ENCODE assay signal across 18 cellular contexts in genomic region chr20:48275737-48276342, GRCh38.
DNase-seq lines count a peak whose midpoint lies in the region; FAIRE-seq and TF ChIP-seq lines count a peak whose summit lies in the region.
"Had no signal": no experiment of that assay in that cellular context is flagged by ENCODE, and none has a peak within 500 bp of the region (broad histone marks: within the 10 kb centered on the region; RNA-seq: fewer than 3 reads in every experiment).

No MANE protein-coding gene starts in this region.

- no peak overlapping the region for H2BK5ac ChIP-seq in mesenchymal stem cell (ENCODE audit: low read depth, low read length, poor library complexity, severe bottlenecking)

- peak overlapping the region; percentile 65 for H4K91ac ChIP-seq in mesenchymal stem cell (ENCODE audit: low read length)

- H3K23ac ChIP-seq in mesenchymal stem cell (ENCODE audit: low read length in 2 of 2), result no peak overlapping the region

- H3K4me3 Mint-ChIP-seq in astrocyte (ENCODE audit: unreplicated experiment) (no peak overlapping the region), HFFc6 (no peak overlapping the region)
- H3K4me3 Mint-ChIP-seq: stimulated activated naive CD8-positive, alpha-beta T cell treated with anti-CD3 and anti-CD28 coated beads, Interleukin-15, Interleukin-2, amounts not matched to agents 100 ng/mL and 50 ng/mL, for 24 hours; T-helper 1 cell treated with Interleukin-12 subunit alpha and Interleukin-12 subunit beta and Interleukin-4 antibody, amounts not matched to agents 30 μg/mL and 1 μg/mL, for 36 hours had no signal

- H3K4ac ChIP-seq in mesenchymal stem cell (ENCODE audit: low read depth in 1 of 2, low read length in 2 of 2), result no peak overlapping the region

- DNase-seq in NCI-H187 (lab: John Stamatoyannopoulos, UW) (peak; percentile 53 to 76), astrocyte (ENCODE audit: low read depth) (no peak), mesenchymal stem cell (no peak), GM13976 (ENCODE audit: low spot score) (no peak), CD1c-positive myeloid dendritic cell (ENCODE audit: extremely low spot score) (no peak), HFFc6 (no peak)
- DNase-seq in activated T-cell treated with anti-CD3 and anti-CD28 coated beads, Interleukin-2, amount 50 U/mL, for 1 hour, result no peak
- DNase-seq: activated effector memory CD4-positive, alpha-beta T cell treated with anti-CD3 and anti-CD28 coated beads, Interleukin-2, amount 50 U/mL, for 16 hours; amygdala; GF-D8; Karpas-422; RPMI8226; stimulated activated CD4-positive, alpha-beta T cell treated with anti-CD3 and anti-CD28 coated beads, Interleukin-12 subunit alpha, Interleukin-12 subunit beta, amount 100 ng/mL, for 4 hours had no signal

- H2AFZ ChIP-seq in astrocyte (ENCODE audit: low read depth, low read length), result no peak overlapping the region
- no peak overlapping the region for H2AFZ ChIP-seq in mesenchymal stem cell (ENCODE audit: low read depth, low read length)

- H3K4me3 ChIP-seq in BLaER1 treated with 17β-estradiol and CSF1 and Interleukin-3, amounts not matched to agents 10 nM and 100 nM, result peak overlapping the region in 5 of 10 experiments; percentile 4 to 26 (median 6); a peak in 4 of 20 replicates
- H3K4me3 ChIP-seq in astrocyte (ENCODE audit: insufficient read depth, low read depth, low read length) (no peak overlapping the region), mesenchymal stem cell (ENCODE audit: insufficient read depth in 1 of 2, low read depth in 1 of 2, low read length in 2 of 2) (no peak overlapping the region)

- H3K27ac ChIP-seq in BLaER1 treated with 17β-estradiol and CSF1 and Interleukin-3, amounts not matched to agents 10 nM and 100 nM, result peak overlapping the region in 10 of 11 experiments; percentile 66 to 99 (median 97); a peak in 20 of 22 replicates
- H3K27ac ChIP-seq in astrocyte (ENCODE audit: low read depth, low read length) (no peak overlapping the region), mesenchymal stem cell (ENCODE audit: low read length, poor library complexity, severe bottlenecking) (no peak overlapping the region)
- H3K27ac ChIP-seq: HL-60 had no signal

- WGBS in mesenchymal stem cell, result 59% methylated on average over 5 of the region's 5 CpGs

- H3K9me3 ChIP-seq in BLaER1 treated with 17β-estradiol and CSF1 and Interleukin-3, amounts not matched to agents 10 nM and 100 nM (replicated peaks in 1 of 11), result peaks cover 6 to 18% (median 17%) of the 10 kb centered on the region in 11 experiments; a peak in 21 of 22 replicates
- no peaks in the 10 kb centered on the region for H3K9me3 ChIP-seq in astrocyte (ENCODE audit: insufficient read depth, low read depth, low read length)
- no peaks in the 10 kb centered on the region for H3K9me3 ChIP-seq in mesenchymal stem cell (ENCODE audit: control insufficient read depth, low read length)

- in situ Hi-C loops in GM13976 (cut with MboI; ENCODE audit: low sequenced_read_pairs, unreplicated experiment), result no loop called here

- H3K27ac Mint-ChIP-seq in astrocyte (ENCODE audit: unreplicated experiment), result peak overlapping the region; percentile 10
- H3K27ac Mint-ChIP-seq in HFFc6, result no peak overlapping the region
- H3K27ac Mint-ChIP-seq: stimulated activated naive CD8-positive, alpha-beta T cell treated with anti-CD3 and anti-CD28 coated beads, Interleukin-15, Interleukin-2, amounts not matched to agents 100 ng/mL and 50 ng/mL, for 24 hours; T-helper 1 cell treated with Interleukin-12 subunit alpha and Interleukin-12 subunit beta and Interleukin-4 antibody, amounts not matched to agents 30 μg/mL and 1 μg/mL, for 36 hours had no signal

- H2AK5ac ChIP-seq in mesenchymal stem cell (ENCODE audit: low read length, severe bottlenecking), result peak overlapping the region; percentile 40

- H2BK120ac ChIP-seq in mesenchymal stem cell (ENCODE audit: low read depth, low read length), result no peak overlapping the region

- no peak for TF ChIP-seq CTCF in astrocyte (IDR thresholded peaks at IDR 0.05; ENCODE audit: insufficient read depth, low read depth, low read length)
- TF ChIP-seq CTCF in GM13976 (IDR thresholded peaks at IDR 0.05; ENCODE audit: borderline replicate concordance, control extremely low read depth, extremely low read depth, insufficient read depth, missing control alignments), result no peak
- TF ChIP-seq CTCF in HFFc6 (IDR thresholded peaks at IDR 0.05), result no peak

- H3K4me1 Mint-ChIP-seq in astrocyte (ENCODE audit: low read depth, unreplicated experiment) (peaks cover 34% of the 10 kb centered on the region), HFFc6 (ENCODE audit: low read depth) (no peaks in the 10 kb centered on the region)

- no peaks in the 10 kb centered on the region for H3K27me3 ChIP-seq in BLaER1 treated with 17β-estradiol and CSF1 and Interleukin-3, amounts not matched to agents 10 nM and 100 nM
- H3K27me3 ChIP-seq in astrocyte (ENCODE audit: insufficient read depth, low read length) (peaks cover 4% of the 10 kb centered on the region), mesenchymal stem cell (ENCODE audit: control insufficient read depth in 1 of 2, insufficient read depth in 1 of 2, low read length in 2 of 2) (peaks cover 48% of the 10 kb centered on the region in 2 experiments)

- peak overlapping the region; percentile 52 to 84 (median 78) for H3K4me2 ChIP-seq in BLaER1 treated with 17β-estradiol and CSF1 and Interleukin-3, amounts not matched to agents 10 nM and 100 nM
- H3K4me2 ChIP-seq in astrocyte (ENCODE audit: low read length) (no peak overlapping the region), mesenchymal stem cell (ENCODE audit: low read length, poor library complexity, severe bottlenecking) (peak overlapping the region; percentile 23)

- no peaks in the 10 kb centered on the region for H4K20me1 ChIP-seq in BLaER1 treated with 17β-estradiol and CSF1 and Interleukin-3, amounts not matched to agents 10 nM and 100 nM
- no peaks in the 10 kb centered on the region for H4K20me1 ChIP-seq in astrocyte (ENCODE audit: insufficient read depth, low read length)

- H3K79me2 ChIP-seq in astrocyte (ENCODE audit: insufficient read depth, low read length), result no peaks in the 10 kb centered on the region

- H2BK12ac ChIP-seq in mesenchymal stem cell (ENCODE audit: low read length in 2 of 2), result no peak overlapping the region

- H3K9ac ChIP-seq in BLaER1 treated with 17β-estradiol and CSF1 and Interleukin-3, amounts not matched to agents 10 nM and 100 nM, result peak overlapping the region in 10 of 11 experiments; percentile 37 to 74 (median 69); a peak in 19 of 22 replicates
- no peak overlapping the region for H3K9ac ChIP-seq in astrocyte (ENCODE audit: low read length)
- no peak overlapping the region for H3K9ac ChIP-seq in mesenchymal stem cell (ENCODE audit: low read length)

- FAIRE-seq in astrocyte (lab: Jason Lieb, UNC), result no peak
- FAIRE-seq: colon had no signal

- H2BK15ac ChIP-seq in mesenchymal stem cell (ENCODE audit: low read depth, poor library complexity, severe bottlenecking), result no peak overlapping the region

- H3K36me3 Mint-ChIP-seq in astrocyte (ENCODE audit: low read depth, unreplicated experiment) (no peaks in the 10 kb centered on the region), HFFc6 (ENCODE audit: low read depth) (no peaks in the 10 kb centered on the region)

- H3K14ac ChIP-seq in mesenchymal stem cell (ENCODE audit: low read length in 2 of 2), result peak overlapping the region in 1 of 2 experiments; percentile 18

- peaks cover 0 to 4% (median 0%) of the 10 kb centered on the region in 11 experiments; a peak in 1 of 22 replicates for H3K36me3 ChIP-seq in BLaER1 treated with 17β-estradiol and CSF1 and Interleukin-3, amounts not matched to agents 10 nM and 100 nM
- H3K36me3 ChIP-seq in astrocyte (ENCODE audit: insufficient read depth, low read length), result no peaks in the 10 kb centered on the region
- H3K36me3 ChIP-seq in mesenchymal stem cell (ENCODE audit: control insufficient read depth in 1 of 2, insufficient read depth in 2 of 2, low read depth in 1 of 2, low read length in 2 of 2), result no peaks in the 10 kb centered on the region

- H4K8ac ChIP-seq in mesenchymal stem cell (ENCODE audit: low read length), result peak overlapping the region; percentile 79

- no peaks in the 10 kb centered on the region for H3K9me3 Mint-ChIP-seq in astrocyte (ENCODE audit: unreplicated experiment)
- no peaks in the 10 kb centered on the region for H3K9me3 Mint-ChIP-seq in HFFc6
- H3K9me3 Mint-ChIP-seq: stimulated activated naive CD8-positive, alpha-beta T cell treated with anti-CD3 and anti-CD28 coated beads, Interleukin-15, Interleukin-2, amounts not matched to agents 100 ng/mL and 50 ng/mL, for 24 hours; T-helper 1 cell treated with Interleukin-12 subunit alpha and Interleukin-12 subunit beta and Interleukin-4 antibody, amounts not matched to agents 30 μg/mL and 1 μg/mL, for 36 hours had no signal

- H3K79me1 ChIP-seq in mesenchymal stem cell (replicated peaks; ENCODE audit: low read length, poor library complexity, severe bottlenecking), result no peaks in the 10 kb centered on the region

- H3K18ac ChIP-seq in mesenchymal stem cell (ENCODE audit: low read depth in 1 of 2, low read length in 2 of 2), result peak overlapping the region in 1 of 2 experiments; percentile 57

- H3K27me3 Mint-ChIP-seq in astrocyte (ENCODE audit: low read depth, unreplicated experiment) (peaks cover 8% of the 10 kb centered on the region), HFFc6 (ENCODE audit: insufficient read depth) (peaks cover 3% of the 10 kb centered on the region; the same call in 1 of the 2 replicates)

- H3K4me1 ChIP-seq in BLaER1 treated with 17β-estradiol and CSF1 and Interleukin-3, amounts not matched to agents 10 nM and 100 nM, result peaks cover 62 to 94% (median 81%) of the 10 kb centered on the region in 10 experiments
- H3K4me1 ChIP-seq in astrocyte (ENCODE audit: insufficient read depth, low read length) (no peaks in the 10 kb centered on the region), mesenchymal stem cell (ENCODE audit: control insufficient read depth, insufficient read depth, low read depth, low read length) (peaks cover 4% of the 10 kb centered on the region)

Comparison
In these comparisons a context has a peak if more than half of its experiments do, and no peak if none do; other contexts are left out.
1. H3K27ac ChIP-seq: peak in BLaER1 treated with 17β-estradiol and CSF1 and Interleukin-3, amounts not matched to agents 10 nM and 100 nM (10 of 11); none in astrocyte (single experiment) and mesenchymal stem cell (single experiment).
2. H3K9ac ChIP-seq: peak in BLaER1 treated with 17β-estradiol and CSF1 and Interleukin-3, amounts not matched to agents 10 nM and 100 nM (10 of 11); none in astrocyte (single experiment) and mesenchymal stem cell (single experiment).
3. DNase-seq: peak in NCI-H187 (2 of 2); none in astrocyte (single experiment), mesenchymal stem cell (single experiment), GM13976 (single experiment), CD1c-positive myeloid dendritic cell (single experiment), activated T-cell treated with anti-CD3 and anti-CD28 coated beads, Interleukin-2, amount 50 U/mL, for 1 hour (single experiment) and HFFc6 (single experiment).